Comparison of ENCODE assay signal across 19 cellular contexts in genomic region chr11:7589861-7590260, GRCh38.
"Had no signal": no experiment of that assay in that cellular context is flagged by ENCODE, and none has a peak within 500 bp of the region (broad histone marks: within the 10 kb centered on the region; RNA-seq: fewer than 3 reads in every experiment).

No MANE protein-coding gene starts in this region.

- FAIRE-seq: frontal cortex, islet of Langerhans, small intestine had no signal

- ATAC-seq: naive thymus-derived CD4-positive, alpha-beta T cell; right cardiac atrium; stimulated activated naive CD8-positive, alpha-beta T cell treated with anti-CD3 and anti-CD28 coated beads, Interleukin-15, Interleukin-2, amounts not matched to agents 100 U/mL and 50 U/mL, for 24 hours had no signal

- H3K27me3 ChIP-seq: heart left ventricle, testis, tibial nerve, upper lobe of right lung, vagina had no signal

- DNase-seq: erythroblast; heart left ventricle; hippocampal formation; left ventricle myocardium inferior; lower lobe of right lung; mesendoderm; naive thymus-derived CD4-positive, alpha-beta T cell; nephron progenitor cell; right cardiac atrium; stimulated activated CD4-positive, alpha-beta T cell treated with anti-CD3 and anti-CD28 coated beads, Interleukin-12 subunit alpha, Interleukin-12 subunit beta, amount 100 ng/mL, for 4 hours; stimulated activated naive CD8-positive, alpha-beta T cell treated with anti-CD3 and anti-CD28 coated beads, Interleukin-15, Interleukin-2, amounts not matched to agents 100 U/mL and 50 U/mL, for 24 hours; testis; upper lobe of right lung had no signal

- H3K9me3 ChIP-seq: heart left ventricle, left ventricle myocardium inferior, lower lobe of right lung, testis, tibial nerve, upper lobe of right lung, vagina had no signal

- H3K4me3 Mint-ChIP-seq: central memory CD8-positive, alpha-beta T cell; naive thymus-derived CD4-positive, alpha-beta T cell; nephron progenitor cell had no signal

- H3K27ac ChIP-seq: heart left ventricle, left ventricle myocardium inferior, lower lobe of right lung, upper lobe of right lung, vagina had no signal

- H3K4me3 ChIP-seq: heart left ventricle, left ventricle myocardium inferior, lower lobe of right lung, testis, tibial nerve, upper lobe of right lung, vagina had no signal

- H3K9me3 Mint-ChIP-seq: central memory CD8-positive, alpha-beta T cell; naive thymus-derived CD4-positive, alpha-beta T cell; nephron progenitor cell had no signal

- H3K36me3 ChIP-seq: left ventricle myocardium inferior, lower lobe of right lung, upper lobe of right lung, vagina had no signal

- H3K27ac Mint-ChIP-seq: naive thymus-derived CD4-positive, alpha-beta T cell; nephron progenitor cell had no signal
